ENCODE assay signal across 15 cellular contexts in the genomic region with DNA sequence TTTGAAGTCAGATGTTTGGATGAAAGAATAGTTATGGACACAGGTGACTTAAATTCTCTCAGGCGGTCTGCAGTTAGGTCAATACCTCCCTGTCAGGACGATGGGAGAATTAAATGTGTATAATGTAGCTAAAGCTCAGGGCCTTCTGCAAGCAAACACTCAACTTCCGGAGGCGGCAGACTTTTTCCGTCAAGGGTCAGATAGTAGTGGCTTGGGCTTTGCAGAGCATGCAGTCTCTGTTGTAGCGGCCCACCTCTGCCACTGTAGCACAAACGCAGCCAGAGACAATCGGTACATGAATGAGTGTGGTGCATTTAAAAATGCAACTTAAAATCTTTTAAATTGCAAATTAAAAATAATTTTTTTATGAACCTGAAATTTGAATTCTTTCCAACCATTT. TPM values are rescaled to one million over a fixed set of nuclear protein-coding genes. Genes with fewer than 3 reads are reported as not detected.
A peak's percentile ranks its signal among the peaks of the same experiment; 100 is the strongest.
DNase-seq lines count a peak whose midpoint lies in the region; ATAC-seq, FAIRE-seq and TF ChIP-seq lines count a peak whose summit lies in the region.
"Had no signal": no experiment of that assay in that cellular context is flagged by ENCODE, and none has a peak within 500 bp of the region (broad histone marks: within the 10 kb centered on the region; RNA-seq: fewer than 3 reads in every experiment).

No MANE protein-coding gene starts in this region.

- peaks cover 21% of the 10 kb centered on the region for H3K4me1 Mint-ChIP-seq in T-helper 2 cell treated with Interferon-gamma antibody and Interleukin-4, amounts not matched to agents 5 μg/mL and 100 μg/mL, for 36 hours (ENCODE audit: low read depth)
- peaks cover 18% of the 10 kb centered on the region for H3K4me1 Mint-ChIP-seq in endothelial cell (ENCODE audit: unreplicated experiment)

- DNase-seq in HepG2 (ENCODE audit: low spot score) (no peak), endothelial cell (ENCODE audit: low spot score) (no peak), tibial artery (no peak)
- DNase-seq in T-helper 2 cell treated with Interferon-gamma antibody and Interleukin-4, amounts not matched to agents 5 μg/mL and 100 μg/mL, for 36 hours (ENCODE audit: low spot score), result no peak
- DNase-seq: BE2C; DND-41; HFFc6; NCI-H1694; NCI-H524 treated with DMSO at 0.1 percent for 48 hours; stimulated activated CD8-positive, alpha-beta memory T cell treated with anti-CD3 and anti-CD28 coated beads, Interleukin-4, amount 100 ng/mL, for 48 hours had no signal

- FAIRE-seq in HepG2 (lab: Jason Lieb, UNC), result no peak

- no peak overlapping the region for H3K9ac ChIP-seq in liver (ENCODE audit: low read depth in 1 of 2, low read length in 2 of 2)
- no peak overlapping the region for H3K9ac ChIP-seq in HepG2 (ENCODE audit: insufficient read depth, low read depth, low read length)
- H3K9ac ChIP-seq in endocrine pancreas (ENCODE audit: control insufficient read depth, insufficient read depth, low read length), result no peak overlapping the region

- ATAC-seq in HepG2 (no peak), GM18517 (IDR thresholded peaks at IDR 0.05; ENCODE audit: unreplicated experiment) (no peak)

- peaks cover 7% of the 10 kb centered on the region for H3K79me2 ChIP-seq in HepG2 (ENCODE audit: insufficient read depth, low read length)

- H3K27me3 ChIP-seq in liver (ENCODE audit: control insufficient read depth in 4 of 4, insufficient read depth in 4 of 4, low read length in 3 of 4) (no peaks in the 10 kb centered on the region), HepG2 (ENCODE audit: control insufficient read depth in 1 of 2, insufficient read depth in 2 of 2, low read length in 2 of 2) (no peaks in the 10 kb centered on the region), endocrine pancreas (ENCODE audit: control insufficient read depth, insufficient read depth, low read length) (no peaks in the 10 kb centered on the region), thymus (ENCODE audit: control insufficient read depth, insufficient read depth) (no peaks in the 10 kb centered on the region), tibial artery (peaks cover 0 to 3% of the 10 kb centered on the region in 2 donors)
- H3K27me3 ChIP-seq: BE2C had no signal

- H3K27ac Mint-ChIP-seq in T-helper 2 cell treated with Interferon-gamma antibody and Interleukin-4, amounts not matched to agents 5 μg/mL and 100 μg/mL, for 36 hours, result peak overlapping the region; percentile 50
- no peak overlapping the region for H3K27ac Mint-ChIP-seq in endothelial cell (ENCODE audit: unreplicated experiment)
- H3K27ac Mint-ChIP-seq: HFFc6 had no signal

- no peak overlapping the region for H2AFZ ChIP-seq in HepG2 (ENCODE audit: low read length)

- H3K9me3 Mint-ChIP-seq in T-helper 2 cell treated with Interferon-gamma antibody and Interleukin-4, amounts not matched to agents 5 μg/mL and 100 μg/mL, for 36 hours, result no peaks in the 10 kb centered on the region
- H3K9me3 Mint-ChIP-seq in endothelial cell (ENCODE audit: unreplicated experiment), result no peaks in the 10 kb centered on the region
- H3K9me3 Mint-ChIP-seq: HFFc6 had no signal

- POLR2A ChIA-PET in HepG2 (lab: Yijun Ruan, JAX), result no interaction called here

- peak overlapping the region; percentile 54 for H3K4me3 Mint-ChIP-seq in T-helper 2 cell treated with Interferon-gamma antibody and Interleukin-4, amounts not matched to agents 5 μg/mL and 100 μg/mL, for 36 hours
- no peak overlapping the region for H3K4me3 Mint-ChIP-seq in endothelial cell (ENCODE audit: unreplicated experiment)
- H3K4me3 Mint-ChIP-seq: HFFc6 had no signal

- H3K4me1 ChIP-seq in liver (ENCODE audit: control insufficient read depth in 4 of 4, insufficient read depth in 4 of 4, low read length in 3 of 4) (peaks cover 2 to 12% (median 4%) of the 10 kb centered on the region in 4 donors), HepG2 (ENCODE audit: insufficient read depth, low read length) (peaks cover 71% of the 10 kb centered on the region), endocrine pancreas (ENCODE audit: control insufficient read depth, insufficient read depth, low read length) (peaks cover 9% of the 10 kb centered on the region), thymus (ENCODE audit: control insufficient read depth, insufficient read depth, low read length) (peaks cover 2% of the 10 kb centered on the region), tibial artery (no peaks in the 10 kb centered on the region)
- H3K4me1 ChIP-seq: BE2C had no signal

- H3K36me3 ChIP-seq in liver (ENCODE audit: control insufficient read depth in 4 of 4, insufficient read depth in 3 of 4, low read depth in 1 of 4, low read length in 3 of 4) (peaks cover 0 to 1% (median 0%) of the 10 kb centered on the region in 4 donors), HepG2 (replicated peaks in 1 of 2; ENCODE audit: control insufficient read depth in 1 of 2, insufficient read depth in 2 of 2, low read length in 2 of 2) (no peaks in the 10 kb centered on the region; a peak in 1 of 5 replicates), endocrine pancreas (ENCODE audit: control insufficient read depth, insufficient read depth, low read length) (no peaks in the 10 kb centered on the region), thymus (ENCODE audit: control insufficient read depth, insufficient read depth) (no peaks in the 10 kb centered on the region), tibial artery (no peaks in the 10 kb centered on the region)
- H3K36me3 ChIP-seq: BE2C had no signal

- no peak overlapping the region for H3K4me2 ChIP-seq in HepG2 (ENCODE audit: low read depth, low read length)

- 82% methylated on average over 8 of the region's 8 CpGs for WGBS in liver
- WGBS in HepG2 (ENCODE audit: low lambda C conversion rate), result 96% methylated on average over 8 of the region's 8 CpGs
- WGBS in thymus, result 69% methylated on average over 8 of the region's 8 CpGs

- TF ChIP-seq CTCF in liver (IDR thresholded peaks at IDR 0.05; ENCODE audit: low read depth, low read length, missing input control), result no peak
- TF ChIP-seq CTCF in HepG2 (CRISPR knock-in tag; IDR thresholded peaks at IDR 0.05), result no peak
- no peak for TF ChIP-seq CTCF in endothelial cell (IDR thresholded peaks at IDR 0.05; ENCODE audit: unreplicated experiment)
- no peak for TF ChIP-seq CTCF in tibial artery (IDR thresholded peaks at IDR 0.05)

- no peaks in the 10 kb centered on the region for H3K36me3 Mint-ChIP-seq in T-helper 2 cell treated with Interferon-gamma antibody and Interleukin-4, amounts not matched to agents 5 μg/mL and 100 μg/mL, for 36 hours (ENCODE audit: low read depth)
- H3K36me3 Mint-ChIP-seq in endothelial cell (ENCODE audit: low read depth, unreplicated experiment), result no peaks in the 10 kb centered on the region

- in situ Hi-C loops in HepG2 (cut with HindIII; ENCODE audit: extremely low pct_ligation_motif_present, low pct_unique_long_range_greater_than_20kb), result no loop called here

- H4K20me1 ChIP-seq in HepG2 (ENCODE audit: insufficient read depth, low read length), result no peaks in the 10 kb centered on the region

- H3K27ac ChIP-seq in liver (ENCODE audit: low read depth in 1 of 2, low read length in 2 of 2), result no peak overlapping the region
- H3K27ac ChIP-seq in HepG2 (ENCODE audit: extremely low read length, insufficient read depth, low read length), result no peak overlapping the region
- peak overlapping the region; percentile 33 for H3K27ac ChIP-seq in thymus (ENCODE audit: low read depth)
- no peak overlapping the region for H3K27ac ChIP-seq in tibial artery

- CTCF ChIA-PET in HepG2 (lab: Yijun Ruan, JAX; ENCODE audit: low intra/inter-chr PET ratio, low total read pairs), result no interaction called here

- BruUV-seq in HepG2 (replicated peaks; lab: Mats Ljungman, UMichigan), result no TSS peak

- no peak overlapping the region for H3K4me3 ChIP-seq in liver (ENCODE audit: low read depth in 1 of 3, low read length in 3 of 3)
- no peak overlapping the region for H3K4me3 ChIP-seq in HepG2 (replicated peaks in 1 of 3; ENCODE audit: insufficient read depth in 1 of 3, low read depth in 2 of 3, low read length in 3 of 3)
- peak overlapping the region; percentile 62 for H3K4me3 ChIP-seq in endocrine pancreas (ENCODE audit: control insufficient read depth, insufficient read depth, low read length)
- no peak overlapping the region for H3K4me3 ChIP-seq in thymus (ENCODE audit: low read length)
- H3K4me3 ChIP-seq in tibial artery, result no peak overlapping the region

- no peak for TF ChIP-seq POLR2A in HepG2 (IDR thresholded peaks at IDR 0.05; ENCODE audit: insufficient read depth in 1 of 2, low read depth in 2 of 2, low read length in 2 of 2)

- intact Hi-C loops in HepG2 (cut with micrococcal nuclease; ENCODE audit: unreplicated experiment) (no loop called here), tibial artery (cut with DNase I; ENCODE audit: low total_unique reads) (no loop called here)

- TF ChIP-seq RAD21 in liver (IDR thresholded peaks at IDR 0.05) (no peak), HepG2 (CRISPR knock-in tag; IDR thresholded peaks at IDR 0.05) (no peak)

- H3K27me3 Mint-ChIP-seq in T-helper 2 cell treated with Interferon-gamma antibody and Interleukin-4, amounts not matched to agents 5 μg/mL and 100 μg/mL, for 36 hours (ENCODE audit: low read depth), result no peaks in the 10 kb centered on the region
- H3K27me3 Mint-ChIP-seq in endothelial cell (ENCODE audit: unreplicated experiment), result peaks cover 2% of the 10 kb centered on the region

- H3K9me3 ChIP-seq in liver (ENCODE audit: control insufficient read depth in 4 of 4, low read length in 3 of 4), result no peaks in the 10 kb centered on the region
- H3K9me3 ChIP-seq in HepG2 (ENCODE audit: low read length), result no peaks in the 10 kb centered on the region
- H3K9me3 ChIP-seq in endocrine pancreas (ENCODE audit: control insufficient read depth, low read length), result no peaks in the 10 kb centered on the region
- H3K9me3 ChIP-seq in thymus (ENCODE audit: control insufficient read depth), result no peaks in the 10 kb centered on the region
- H3K9me3 ChIP-seq in tibial artery, result no peaks in the 10 kb centered on the region
- H3K9me3 ChIP-seq: BE2C had no signal

- TF ChIP-seq EP300 in HepG2 (IDR thresholded peaks at IDR 0.05; ENCODE audit: low read depth in 2 of 2, low read length in 2 of 2) (no peak), HepG2 (CRISPR knock-in tag; IDR thresholded peaks at IDR 0.05; ENCODE audit: borderline replicate concordance) (no peak)

RNA-seq across cellular contexts. Expression of a gene that starts 47.4 kb away (rescaled TPM):
- total RNA-seq in liver (1 to 10 TPM; 4.3 to 6.4 TPM), HepG2 (2016; rRNA removed; fragmentation: Illumina TruSeq; extraction: Trizol) (6.6 and 8.9 TPM in 2 replicates), endothelial cell (ENCODE audit: unreplicated experiment) (16.2 TPM)
- polyA plus RNA-seq in liver (10 to 100 TPM; 18.6 to 44.6 TPM), HepG2 (2011; rRNA removed) (15.2 and 15.8 TPM in 2 replicates), thymus (16.2 TPM)
- total RNA-seq in HepG2 (2016; cell fraction: cytosol; rRNA removed; fragmentation: Illumina TruSeq; extraction: Trizol; ENCODE audit: low read depth), result 7.3 and 8.5 TPM in 2 replicates
- total RNA-seq in HepG2 (2016; cell fraction: insoluble cytoplasmic fraction; rRNA removed; fragmentation: Illumina TruSeq; extraction: Trizol), result 6.3 and 8.6 TPM in 2 replicates
- total RNA-seq in HepG2 (2016; cell fraction: membrane; rRNA removed; fragmentation: Illumina TruSeq; extraction: Trizol), result 8.6 and 9.8 TPM in 2 replicates
- 8.5 TPM in 2 replicates for total RNA-seq in HepG2 (2016; cell fraction: nucleus; rRNA removed; fragmentation: Illumina TruSeq; extraction: Trizol)
- 18.1 and 20.5 TPM in 2 replicates for polyA plus RNA-seq in HepG2 (2011; cell fraction: cytosol; rRNA removed)
- polyA plus RNA-seq in HepG2 (2011; cell fraction: nucleus; rRNA removed), result 9.4 and 10.5 TPM in 2 replicates
- 13.2 and 15.0 TPM in 2 replicates for polyA plus RNA-seq in HepG2 (2012)
- 7.0 and 9.1 TPM in 2 replicates for polyA plus RNA-seq in HepG2 (2016; cell fraction: cytosol; fragmentation: Illumina TruSeq; extraction: Trizol; ENCODE audit: low read depth)
- 16.9 and 18.0 TPM in 2 replicates for polyA plus RNA-seq in HepG2 (2016; cell fraction: insoluble cytoplasmic fraction; fragmentation: Illumina TruSeq; extraction: Trizol; ENCODE audit: low read depth)
- 11.2 and 14.1 TPM in 2 replicates for polyA plus RNA-seq in HepG2 (2016; cell fraction: membrane; fragmentation: Illumina TruSeq; extraction: Trizol; ENCODE audit: low read depth)
- polyA plus RNA-seq in HepG2 (2016; cell fraction: nucleus; fragmentation: Illumina TruSeq; extraction: Trizol; ENCODE audit: insufficient read depth, low read depth), result 26.6 and 27.7 TPM in 2 replicates
- polyA minus RNA-seq in HepG2 (2011; rRNA and poly(A)+ RNA removed; ENCODE audit: low replicate concordance), result 18.5 TPM in 1 of 2 replicates, not detected in the other
- polyA minus RNA-seq in HepG2 (2011; cell fraction: cytosol; rRNA and poly(A)+ RNA removed), result 7.0 and 9.0 TPM in 2 replicates
- 3.2 and 4.0 TPM in 2 replicates for polyA minus RNA-seq in HepG2 (2011; cell fraction: nucleus; rRNA and poly(A)+ RNA removed)
- total RNA-seq: fibroblast of villous mesenchyme, HFFc6 had no signal
